Comparison of ENCODE assay signal across 23 cellular contexts in the genomic region with DNA sequence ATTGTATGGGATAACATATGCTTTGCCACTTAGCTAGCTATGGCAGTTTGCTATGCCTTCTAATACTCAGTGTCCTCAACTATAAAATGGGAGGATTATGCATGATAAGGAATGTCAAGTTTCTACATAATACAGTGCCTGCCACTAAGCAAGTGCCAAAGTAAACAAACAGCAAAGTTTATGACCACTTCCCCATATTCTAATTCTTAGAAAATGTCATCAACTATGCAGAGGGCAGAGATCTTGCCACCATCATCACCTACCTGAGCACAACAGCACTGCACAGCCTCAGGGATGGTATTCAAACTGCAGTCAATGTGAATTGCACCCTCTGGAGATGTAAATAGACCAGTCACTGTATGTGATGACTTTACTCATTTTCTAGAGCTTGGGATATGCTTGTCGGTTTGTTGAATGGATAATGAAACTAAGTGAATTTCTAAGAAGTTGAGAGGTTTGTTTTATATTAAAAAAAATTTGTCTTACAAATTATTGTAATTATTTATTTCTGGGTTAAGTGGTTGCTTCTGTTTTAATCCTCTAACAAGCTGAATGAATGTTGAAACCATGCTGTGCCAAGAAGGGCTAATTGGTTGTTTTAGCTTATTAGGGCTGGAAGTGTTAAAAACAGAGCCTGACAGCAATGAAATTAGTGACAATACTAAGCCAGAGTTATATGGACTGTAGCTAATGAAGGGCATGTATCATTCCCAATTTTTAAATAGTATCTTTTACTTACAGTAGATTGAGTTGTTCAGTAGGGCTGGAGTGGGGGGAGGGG.
DNase-seq lines count a peak whose midpoint lies in the region; ATAC-seq and TF ChIP-seq lines count a peak whose summit lies in the region.
"Had no signal": no experiment of that assay in that cellular context is flagged by ENCODE, and none has a peak within 500 bp of the region (broad histone marks: within the 10 kb centered on the region; RNA-seq: fewer than 3 reads in every experiment).

No MANE protein-coding gene starts in this region.

- H3K4ac ChIP-seq in H9 (ENCODE audit: low read depth, low read length), result no peak overlapping the region

- no peak overlapping the region for H2BK12ac ChIP-seq in H9 (ENCODE audit: insufficient read length, low read depth, low read length)

- H2BK20ac ChIP-seq in H9 (ENCODE audit: low read depth, low read length, poor library complexity, severe bottlenecking), result no peak overlapping the region

- no peaks in the 10 kb centered on the region for H3K23me2 ChIP-seq in H9 (ENCODE audit: insufficient read length, low read depth, low read length, poor library complexity, severe bottlenecking)

- no peak overlapping the region for H3K23ac ChIP-seq in H9 (ENCODE audit: insufficient read length, low read depth, low read length)

- H3K9me3 ChIP-seq in H9 (ENCODE audit: control insufficient read depth, low read depth, low read length) (no peaks in the 10 kb centered on the region), iPS-18a (ENCODE audit: control insufficient read depth, low read depth, low read length) (no peaks in the 10 kb centered on the region), mammary epithelial cell (replicated peaks; ENCODE audit: insufficient read depth, low read length) (no peaks in the 10 kb centered on the region), body of pancreas (no peaks in the 10 kb centered on the region)
- H3K9me3 ChIP-seq: heart left ventricle had no signal

- H2BK5ac ChIP-seq in H9 (ENCODE audit: insufficient read length, low read length), result no peak overlapping the region

- no peak for ATAC-seq in body of pancreas
- ATAC-seq: heart left ventricle, Panc1 had no signal

- H3K14ac ChIP-seq in H9 (ENCODE audit: insufficient read depth, low read length), result no peak overlapping the region

- no peaks in the 10 kb centered on the region for H3K9me3 Mint-ChIP-seq in H9

- TF ChIP-seq CTCF in H9 (conservative IDR thresholded peaks at IDR 0.05) (no peak), mammary epithelial cell (conservative IDR thresholded peaks at IDR 0.05 in 1 of 2, IDR thresholded peaks at IDR 0.05 in 1 of 2; ENCODE audit: extremely low read depth in 1 of 2, insufficient read depth in 1 of 2, low read depth in 1 of 2, low read length in 2 of 2) (no peak), body of pancreas (IDR thresholded peaks at IDR 0.05) (no peak)

- no peak overlapping the region for H2BK120ac ChIP-seq in H9 (ENCODE audit: low read depth, low read length, poor library complexity, severe bottlenecking)

- no peak overlapping the region for H3K18ac ChIP-seq in H9 (ENCODE audit: insufficient read length, low read depth, low read length)

- no peak overlapping the region for H3T11ph ChIP-seq in H9 (ENCODE audit: low read length)

- H3K4me1 ChIP-seq in H9 (ENCODE audit: insufficient read depth, low read length) (peaks cover 8% of the 10 kb centered on the region; the same call in 1 of the 2 replicates), iPS-18a (ENCODE audit: control insufficient read depth, low read depth, low read length) (peaks cover 68% of the 10 kb centered on the region), mammary epithelial cell (ENCODE audit: insufficient read depth, low read length) (no peaks in the 10 kb centered on the region), body of pancreas (no peaks in the 10 kb centered on the region)
- H3K4me1 ChIP-seq: BLaER1 treated with 17β-estradiol and CSF1 and Interleukin-3, amounts not matched to agents 10 nM and 100 nM; heart left ventricle had no signal

- no peak overlapping the region for H4K5ac ChIP-seq in H9 (ENCODE audit: insufficient read length, low read depth, low read length)

- CTCF ChIA-PET in mammary epithelial cell (lab: Charles Lee; ENCODE audit: low non-redundant PET), result no interaction called here

- H3K27ac ChIP-seq in H9 (ENCODE audit: insufficient read length, low read depth, low read length) (no peak overlapping the region), iPS-18a (ENCODE audit: low read length) (peak overlapping the region; percentile 59), mammary epithelial cell (ENCODE audit: insufficient read depth, low read depth, low read length) (no peak overlapping the region), body of pancreas (no peak overlapping the region)
- H3K27ac ChIP-seq: BLaER1 treated with 17β-estradiol and CSF1 and Interleukin-3, amounts not matched to agents 10 nM and 100 nM; cardiac muscle cell; heart left ventricle had no signal

- H3K27me3 Mint-ChIP-seq in H9 (ENCODE audit: low read depth), result peaks cover 1% of the 10 kb centered on the region; the same call in 1 of the 2 replicates
- H3K27me3 Mint-ChIP-seq: activated CD4-positive, alpha-beta T cell treated with anti-CD3 and anti-CD28 coated beads, Interleukin-2, amount 10 ng/mL, durations not matched to agents 7 days and 5 days had no signal

- H2AK5ac ChIP-seq in H9 (ENCODE audit: insufficient read length, low read length), result no peak overlapping the region

- intact Hi-C loops in mammary epithelial cell (cut with micrococcal nuclease) (no loop called here), body of pancreas (cut with DNase I) (no loop called here)

- no peaks in the 10 kb centered on the region for H3K79me1 ChIP-seq in H9 (ENCODE audit: insufficient read depth, low read depth, low read length, poor library complexity, severe bottlenecking)

- no peaks in the 10 kb centered on the region for H3K79me2 ChIP-seq in H9 (ENCODE audit: insufficient read depth, low read length)
- H3K79me2 ChIP-seq in mammary epithelial cell (ENCODE audit: insufficient read depth, low read length), result no peaks in the 10 kb centered on the region

- H2AFZ ChIP-seq in H9 (ENCODE audit: low read length) (no peak overlapping the region), mammary epithelial cell (ENCODE audit: low read depth, low read length) (no peak overlapping the region)

- H3K4me2 ChIP-seq in H9 (ENCODE audit: insufficient read depth, insufficient read length, low read length) (peak overlapping the region; percentile 27), mammary epithelial cell (ENCODE audit: insufficient read depth, low read depth, low read length) (no peak overlapping the region)
- H3K4me2 ChIP-seq: BLaER1 treated with 17β-estradiol and CSF1 and Interleukin-3, amounts not matched to agents 10 nM and 100 nM had no signal

- H4K8ac ChIP-seq in H9 (replicated peaks; ENCODE audit: insufficient read length, low read depth, low read length), result no peak overlapping the region

- peak overlapping the region; percentile 10 to 99 (median 59); a peak in 5 of 7 replicates for H3K27ac Mint-ChIP-seq in H9
- H3K27ac Mint-ChIP-seq: activated CD4-positive, alpha-beta T cell treated with anti-CD3 and anti-CD28 coated beads, Interleukin-2, amount 10 ng/mL, durations not matched to agents 7 days and 5 days; T-helper 1 cell treated with Interleukin-12 subunit alpha and Interleukin-12 subunit beta and Interleukin-4 antibody, amounts not matched to agents 30 μg/mL and 1 μg/mL, for 36 hours had no signal

- H3K36me3 ChIP-seq in iPS-18a (ENCODE audit: control insufficient read depth, low read depth, low read length) (no peaks in the 10 kb centered on the region), mammary epithelial cell (ENCODE audit: insufficient read depth, low read length) (no peaks in the 10 kb centered on the region), body of pancreas (replicated peaks in 1 of 2; ENCODE audit: insufficient read depth in 1 of 2, low read depth in 2 of 2) (no peaks in the 10 kb centered on the region)
- H3K36me3 ChIP-seq: BLaER1 treated with 17β-estradiol and CSF1 and Interleukin-3, amounts not matched to agents 10 nM and 100 nM; cardiac muscle cell; heart left ventricle had no signal

- TF ChIP-seq POLR2A in body of pancreas (IDR thresholded peaks at IDR 0.05), result no peak

- dilution Hi-C loops in mammary epithelial cell (cut with HindIII; ENCODE audit: low sequenced_read_pairs), result no loop called here

- peak overlapping the region; percentile 9 for H3K4me3 ChIP-seq in iPS-18a (ENCODE audit: low read length)
- H3K4me3 ChIP-seq in mammary epithelial cell (replicated peaks in 1 of 3; ENCODE audit: insufficient read depth in 1 of 3, low read depth in 2 of 3, low read length in 3 of 3), result no peak overlapping the region
- no peak overlapping the region for H3K4me3 ChIP-seq in body of pancreas
- H3K4me3 ChIP-seq: BLaER1 treated with 17β-estradiol and CSF1 and Interleukin-3, amounts not matched to agents 10 nM and 100 nM; cardiac muscle cell; heart left ventricle; lung had no signal

- no peak overlapping the region for H4K91ac ChIP-seq in H9 (ENCODE audit: insufficient read length, low read depth, low read length)

- H3K4me3 Mint-ChIP-seq in H9, result peak overlapping the region in 1 of 2 experiments; percentile 27; a peak in 2 of 5 replicates
- H3K4me3 Mint-ChIP-seq: activated CD4-positive, alpha-beta T cell treated with anti-CD3 and anti-CD28 coated beads, Interleukin-2, amount 10 ng/mL, durations not matched to agents 7 days and 5 days; T-helper 1 cell treated with Interleukin-12 subunit alpha and Interleukin-12 subunit beta and Interleukin-4 antibody, amounts not matched to agents 30 μg/mL and 1 μg/mL, for 36 hours had no signal

- no CpG with 5 or more reads among the region's 1 CpG for WGBS in H9 (ENCODE audit: extremely low coverage, insufficient read length, low lambda C conversion rate)
- 30% methylated on average over 1 of the region's 1 CpG for WGBS in mammary epithelial cell (ENCODE audit: low coverage, missing lambda C conversion rate)
- 13 to 29% methylated on average over 1 of the region's 1 CpG for WGBS in body of pancreas, 2 donors

- H3K27me3 ChIP-seq in H9 (ENCODE audit: insufficient read depth, low read length), result peaks cover under 1% of the 10 kb centered on the region; the same call in 1 of the 2 replicates
- no peaks in the 10 kb centered on the region for H3K27me3 ChIP-seq in iPS-18a (ENCODE audit: control insufficient read depth, insufficient read depth, low read length)
- peaks cover 1% of the 10 kb centered on the region for H3K27me3 ChIP-seq in mammary epithelial cell (ENCODE audit: insufficient read depth, low read length)
- no peaks in the 10 kb centered on the region for H3K27me3 ChIP-seq in body of pancreas
- H3K27me3 ChIP-seq: BLaER1 treated with 17β-estradiol and CSF1 and Interleukin-3, amounts not matched to agents 10 nM and 100 nM; cardiac muscle cell; heart left ventricle had no signal

- DNase-seq in A172 (ENCODE audit: low spot score) (peak; percentile 0), H9 (no peak), NCI-H524 treated with DMSO at 0.1 percent for 48 hours (lab: John Stamatoyannopoulos, UW) (peak; percentile 84), mammary epithelial cell (no peak), NCI-H146 treated with DMSO at 0.1 percent for 48 hours (lab: John Stamatoyannopoulos, UW; ENCODE audit: unreplicated experiment) (no peak), body of pancreas (no peak)
- DNase-seq in activated CD4-positive, alpha-beta T cell treated with anti-CD3 and anti-CD28 coated beads for 48 hours, result no peak
- DNase-seq: ACHN; activated CD4-positive, alpha-beta T cell treated with anti-CD3 and anti-CD28 coated beads, Interleukin-2, amount 10 ng/mL, durations not matched to agents 7 days and 5 days; activated effector memory CD4-positive, alpha-beta T cell treated with Interleukin-2 at 50 U/mL for 16 hours; GF-D8; heart left ventricle; NCI-H1048; NCI-H2107; NCI-H774; nucleus accumbens; stimulated activated CD8-positive, alpha-beta memory T cell treated with anti-CD3 and anti-CD28 coated beads, Interleukin-4, amount 100 ng/mL, for 48 hours had no signal

- no peaks in the 10 kb centered on the region for H3K36me3 Mint-ChIP-seq in H9 (ENCODE audit: insufficient read depth in 1 of 3, low read depth in 3 of 3)

- no peaks in the 10 kb centered on the region for H4K20me1 ChIP-seq in H9 (ENCODE audit: control insufficient read depth, insufficient read depth, insufficient read length)
- H4K20me1 ChIP-seq in mammary epithelial cell (ENCODE audit: insufficient read depth, low read length), result no peaks in the 10 kb centered on the region
- H4K20me1 ChIP-seq: BLaER1 treated with 17β-estradiol and CSF1 and Interleukin-3, amounts not matched to agents 10 nM and 100 nM had no signal

- in situ Hi-C loops in mammary epithelial cell (cut with MboI; ENCODE audit: low sequenced_read_pairs in 2 of 2), result no loop called here

- no peak overlapping the region for H3K56ac ChIP-seq in H9 (ENCODE audit: insufficient read length, low read depth, low read length)

- no peak overlapping the region for H2BK15ac ChIP-seq in H9 (ENCODE audit: low read depth, low read length)

- BruUV-seq in mammary epithelial cell (replicated peaks; lab: Mats Ljungman, UMichigan), result no TSS peak

- peaks cover 67 to 73% of the 10 kb centered on the region in 2 experiments for H3K4me1 Mint-ChIP-seq in H9
- H3K4me1 Mint-ChIP-seq: activated CD4-positive, alpha-beta T cell treated with anti-CD3 and anti-CD28 coated beads, Interleukin-2, amount 10 ng/mL, durations not matched to agents 7 days and 5 days had no signal

- no peak overlapping the region for H3K9ac ChIP-seq in H9 (ENCODE audit: extremely low read depth, insufficient read length, low read length)
- no peak overlapping the region for H3K9ac ChIP-seq in iPS-18a (ENCODE audit: low read length)
- H3K9ac ChIP-seq in mammary epithelial cell (ENCODE audit: insufficient read depth, low read length), result no peak overlapping the region
- H3K9ac ChIP-seq: BLaER1 treated with 17β-estradiol and CSF1 and Interleukin-3, amounts not matched to agents 10 nM and 100 nM had no signal

Comparison
In these comparisons a context has a peak if more than half of its experiments do, and no peak if none do; other contexts are left out.
1. DNase-seq: peak in A172 (single experiment) and NCI-H524 treated with DMSO at 0.1 percent for 48 hours (single experiment); none in H9 (single experiment), mammary epithelial cell (single experiment), NCI-H146 treated with DMSO at 0.1 percent for 48 hours (single experiment), activated CD4-positive, alpha-beta T cell treated with anti-CD3 and anti-CD28 coated beads for 48 hours (single experiment) and body of pancreas (0 of 4).